10 cellular contexts compared by ENCODE assay signal in genomic region chr11:61598886-61599868, GRCh38. TPM values are rescaled to one million over a fixed set of nuclear protein-coding genes. Genes with fewer than 3 reads are reported as not detected.
DNase-seq lines count a peak whose midpoint lies in the region; ATAC-seq and TF ChIP-seq lines count a peak whose summit lies in the region.
"Had no signal": no experiment of that assay in that cellular context is flagged by ENCODE, and none has a peak within 500 bp of the region (broad histone marks: within the 10 kb centered on the region; RNA-seq: fewer than 3 reads in every experiment).

No MANE protein-coding gene starts in this region.

- no peak for TF ChIP-seq CTCF in omental fat pad (IDR thresholded peaks at IDR 0.05)
- TF ChIP-seq CTCF in GM10266 (IDR thresholded peaks at IDR 0.05; ENCODE audit: control insufficient read depth, insufficient read depth, low read depth, missing control alignments), result no peak

- ATAC-seq in omental fat pad (ENCODE audit: low FRiP score) (peak; percentile 37), HG03159 (IDR thresholded peaks at IDR 0.05; ENCODE audit: unreplicated experiment) (no peak)

- DNase-seq in DMS 273 treated with DMSO at 0.1 percent for 48 hours (lab: John Stamatoyannopoulos, UW) (peak; percentile 51), NCI-H2107 treated with DMSO at 0.1 percent for 48 hours (lab: John Stamatoyannopoulos, UW; ENCODE audit: unreplicated experiment) (peak; percentile 63), fibroblast of peridontal ligament (ENCODE audit: extremely low read depth) (peak; percentile 51), omental fat pad (ENCODE audit: low spot score) (no peak), NCI-H1105 treated with DMSO at 0.1 percent for 48 hours (lab: John Stamatoyannopoulos, UW) (no peak), GM10266 (ENCODE audit: extremely low spot score) (no peak)
- no peak for DNase-seq in effector CD4-positive, alpha-beta T cell
- DNase-seq: NCI-H1092 treated with DMSO at 0.1 percent for 48 hours had no signal

RNA-seq across cellular contexts. Expression of gene SYT7, which starts 18.3 kb away (rescaled TPM):
- total RNA-seq in omental fat pad, result 1 to 10 TPM; 1.6 to 6.6 (median 4.4) TPM
- total RNA-seq: SJSA1 had no signal

Comparison
In these comparisons a context has a peak if more than half of its experiments do, and no peak if none do; other contexts are left out.
1. DNase-seq: peak in DMS 273 treated with DMSO at 0.1 percent for 48 hours (single experiment), NCI-H2107 treated with DMSO at 0.1 percent for 48 hours (single experiment) and fibroblast of peridontal ligament (single experiment); none in omental fat pad (single experiment), NCI-H1105 treated with DMSO at 0.1 percent for 48 hours (single experiment), GM10266 (single experiment) and effector CD4-positive, alpha-beta T cell (single experiment).